8 cellular contexts compared by ENCODE assay signal in genomic region chr19:10096615-10096963, GRCh38. TPM values are rescaled to one million over a fixed set of nuclear protein-coding genes. Genes with fewer than 3 reads are reported as not detected.
DNase-seq lines count a peak whose midpoint lies in the region; ATAC-seq and TF ChIP-seq lines count a peak whose summit lies in the region.

No MANE protein-coding gene starts in this region.

- H3K36me3 ChIP-seq in IMR-90 (ENCODE audit: control insufficient read depth, insufficient read depth, low read length), result peaks cover 12% of the 10 kb centered on the region; the same call in 1 of the 2 replicates

- dilution Hi-C loops in IMR-90 (cut with HindIII; ENCODE audit: low sequenced_read_pairs, unreplicated experiment), result no loop called here

- H3K27me3 ChIP-seq in IMR-90 (ENCODE audit: control insufficient read depth, insufficient read depth, low read length), result no peaks in the 10 kb centered on the region

- no peak overlapping the region for H3K18ac ChIP-seq in IMR-90 (ENCODE audit: low read depth, low read length)

- peak overlapping the region; percentile 90 for H3K4me2 ChIP-seq in IMR-90 (ENCODE audit: low read depth, low read length)

- peak overlapping the region; percentile 86 for H3K14ac ChIP-seq in IMR-90 (replicated peaks; ENCODE audit: low read depth, low read length)

- no peaks in the 10 kb centered on the region for H3K9me1 ChIP-seq in IMR-90 (ENCODE audit: insufficient read depth, low read length)

- WGBS in IMR-90 (ENCODE audit: extremely low coverage in 2 of 2, insufficient read length in 1 of 2), 2 experiments, result 45% methylated on average over 15 of the region's 26 CpGs; no CpG with 5 or more reads in 1 of the 2 experiments

- H3K56ac ChIP-seq in IMR-90 (ENCODE audit: extremely low read depth, insufficient read depth, low read length), result no peak overlapping the region

- peak overlapping the region; percentile 84 for H3K9ac ChIP-seq in IMR-90 (ENCODE audit: low read depth, low read length)

- H4K5ac ChIP-seq in IMR-90 (ENCODE audit: low read depth, low read length), result peak overlapping the region; percentile 92

- peak overlapping the region; percentile 87; the same call in 1 of the 2 replicates for H4K91ac ChIP-seq in IMR-90 (ENCODE audit: insufficient read depth, low read depth, low read length)

- H2AK9ac ChIP-seq in IMR-90 (replicated peaks; ENCODE audit: low read depth, low read length, poor library complexity), result peak overlapping the region; percentile 98

- H3K4me3 Mint-ChIP-seq in naive thymus-derived CD8-positive, alpha-beta T cell, result peak overlapping the region in 9 of 10 donors; percentile 50 to 74 (median 59)

- TF ChIP-seq CTCF in C4-2B (conservative IDR thresholded peaks at IDR 0.05) (no peak), IMR-90 (conservative IDR thresholded peaks at IDR 0.05; ENCODE audit: low read depth, low read length) (no peak), coronary artery (IDR thresholded peaks at IDR 0.05) (no peak)

- peak overlapping the region; percentile 88 for H3K23ac ChIP-seq in IMR-90 (ENCODE audit: low read depth, low read length)

- peak overlapping the region in 8 of 10 donors; percentile 41 to 87 (median 80) for H3K27ac Mint-ChIP-seq in naive thymus-derived CD8-positive, alpha-beta T cell

- peaks cover 21 to 41% (median 36%) of the 10 kb centered on the region in 4 donors for H3K4me1 Mint-ChIP-seq in naive thymus-derived CD8-positive, alpha-beta T cell

- H3K79me1 ChIP-seq in IMR-90 (ENCODE audit: low read depth in 1 of 2, low read length in 2 of 2), result no peaks in the 10 kb centered on the region

- H3K4me3 ChIP-seq in IMR-90 (ENCODE audit: insufficient read depth, low read depth, low read length), result peak overlapping the region; percentile 55
- H3K4me3 ChIP-seq in coronary artery, result peak overlapping the region; percentile 83

- no peaks in the 10 kb centered on the region for H3K9me3 ChIP-seq in IMR-90 (ENCODE audit: control insufficient read depth, insufficient read depth, low read length)

- no peaks in the 10 kb centered on the region for H3K9me3 Mint-ChIP-seq in naive thymus-derived CD8-positive, alpha-beta T cell

- H2BK5ac ChIP-seq in IMR-90 (ENCODE audit: low read depth, low read length, poor library complexity, severe bottlenecking), result peak overlapping the region; percentile 88

- peaks cover 5 to 17% (median 9%) of the 10 kb centered on the region in 3 donors for H3K36me3 Mint-ChIP-seq in naive thymus-derived CD8-positive, alpha-beta T cell

- no TSS peak for BruUV-seq in IMR-90 (replicated peaks; lab: Mats Ljungman, UMichigan)

- H3K4me1 ChIP-seq in IMR-90 (ENCODE audit: control insufficient read depth, insufficient read depth, low read length), result peaks cover 4% of the 10 kb centered on the region

- H2BK120ac ChIP-seq in IMR-90 (ENCODE audit: low read depth, low read length), result peak overlapping the region; percentile 77; the same call in 1 of the 2 replicates

- no peaks in the 10 kb centered on the region for H3K27me3 Mint-ChIP-seq in naive thymus-derived CD8-positive, alpha-beta T cell

- H2AFZ ChIP-seq in IMR-90 (replicated peaks; ENCODE audit: low read length, poor library complexity), result peak overlapping the region; percentile 100

- peak overlapping the region; percentile 98 to 100 for H4K8ac ChIP-seq in IMR-90 (ENCODE audit: low read depth in 2 of 2, low read length in 2 of 2)

- peak overlapping the region; percentile 94 for H2AK5ac ChIP-seq in IMR-90 (ENCODE audit: low read depth, low read length)

- TF ChIP-seq RAD21 in IMR-90 (IDR thresholded peaks at IDR 0.05; ENCODE audit: low read length), result no peak

- no peak for DNase-seq in IMR-90
- peak; percentile 74 for DNase-seq in coronary artery (ENCODE audit: low spot score)
- DNase-seq in naive thymus-derived CD8-positive, alpha-beta T cell, result no peak
- no peak for DNase-seq in AG08395 (ENCODE audit: low spot score)
- DNase-seq in DMS114 treated with DMSO at 0.1 percent for 48 hours (lab: John Stamatoyannopoulos, UW; ENCODE audit: unreplicated experiment), result no peak
- no peak for DNase-seq in stimulated activated CD4-positive, alpha-beta T cell treated with anti-CD3 and anti-CD28 coated beads, Interleukin-4, amount 100 ng/mL, for 1 hour

- H2BK15ac ChIP-seq in IMR-90 (ENCODE audit: low read depth, low read length), result no peak overlapping the region

- TF ChIP-seq POLR2A in IMR-90 (IDR thresholded peaks at IDR 0.05; ENCODE audit: low read depth, low read length), result no peak

- ATAC-seq in IMR-90 (ENCODE audit: low read depth) (no peak), HG03139 (IDR thresholded peaks at IDR 0.05; ENCODE audit: unreplicated experiment) (no peak)
- no peak for ATAC-seq in naive thymus-derived CD8-positive, alpha-beta T cell

- H4K20me1 ChIP-seq in IMR-90 (ENCODE audit: insufficient read depth, low read length), result no peaks in the 10 kb centered on the region

- H3K4ac ChIP-seq in IMR-90 (ENCODE audit: low read depth, low read length), result peak overlapping the region; percentile 96

- H2BK20ac ChIP-seq in IMR-90 (ENCODE audit: low read depth, low read length), result no peak overlapping the region

- CTCF ChIA-PET in IMR-90 (lab: Yijun Ruan, JAX), result no interaction called here

- H3K27ac ChIP-seq in C4-2B (peak overlapping the region; percentile 78), IMR-90 (ENCODE audit: insufficient read depth, low read length) (peak overlapping the region; percentile 79), coronary artery (peak overlapping the region; percentile 39 to 83)

- POLR2A ChIA-PET in IMR-90 (lab: Charles Lee; ENCODE audit: unreplicated experiment), result interaction anchor here (1.0 kb wide), 1 partner anchor 110 kb away, joined by 3 read pairs; no protein-coding TSS in a partner anchor
- POLR2A ChIA-PET in naive thymus-derived CD8-positive, alpha-beta T cell (lab: Charles Lee), result interaction anchor here (0.7 to 6.0 kb wide), 13 partner anchors 10 to 330 kb away, joined by 3 to 103 read pairs (median 4); partner anchors contain the start of genes DNMT1, EIF3G, P2RY11 and PPAN

- intact Hi-C loops in IMR-90 (cut with micrococcal nuclease), result loop anchor here (5.0 kb wide), 1 partner anchor 164 kb away; no protein-coding TSS in a partner anchor

- in situ Hi-C loops in IMR-90 (cut with MboI; ENCODE audit: low sequenced_read_pairs), result no loop called here

TF ChIP-seq in IMR-90, 13 proteins besides CTCF, POLR2A, EP300 and RAD21:
- TF ChIP-seq ELK1 (IDR thresholded peaks at IDR 0.05; ENCODE audit: borderline replicate concordance, low read depth, low read length), result no peak
- no peak for TF ChIP-seq CHD1 (IDR thresholded peaks at IDR 0.05; ENCODE audit: low read depth, low read length)
- 0 out of 2 replicates have a peak, but pooled peaks have one; percentile 20 for TF ChIP-seq MAFK (IDR thresholded peaks at IDR 0.05; ENCODE audit: low read depth, low read length)

RNA-seq across cellular contexts. Expression of gene ANGPTL6, which starts 5.9 kb away (rescaled TPM):
- total RNA-seq in IMR-90 (2012; rRNA removed), result not detected in 2 replicates
- polyA plus RNA-seq in IMR-90 (2012; rRNA removed), result 0.17 and 0.21 TPM in 2 replicates
- polyA plus RNA-seq in IMR-90 (2012; cell fraction: cytosol; rRNA removed), result 0.29 and 0.62 TPM in 2 replicates
- 0.86 and 1.6 TPM in 2 replicates for polyA plus RNA-seq in IMR-90 (2012; cell fraction: nucleus; rRNA removed; ENCODE audit: low replicate concordance)
- total RNA-seq in naive thymus-derived CD8-positive, alpha-beta T cell, result 1 to 10 TPM; 1.3 to 1.8 TPM
- polyA plus RNA-seq in naive thymus-derived CD8-positive, alpha-beta T cell, result under 1 TPM; 0.54 to 0.82 (median 0.65) TPM

RNA-seq across cellular contexts. Expression of gene PPAN, which starts 9.6 kb away (rescaled TPM):
- total RNA-seq in IMR-90 (2012; rRNA removed), result 24.0 and 30.3 TPM in 2 replicates
- 38.2 and 41.6 TPM in 2 replicates for polyA plus RNA-seq in IMR-90 (2012; rRNA removed)
- polyA plus RNA-seq in IMR-90 (2012; cell fraction: cytosol; rRNA removed), result 29.2 and 34.9 TPM in 2 replicates
- 125 and 180 TPM in 2 replicates for polyA plus RNA-seq in IMR-90 (2012; cell fraction: nucleus; rRNA removed; ENCODE audit: low replicate concordance)
- 100 to 1,000 TPM; 109 to 122 TPM for total RNA-seq in naive thymus-derived CD8-positive, alpha-beta T cell
- polyA plus RNA-seq in naive thymus-derived CD8-positive, alpha-beta T cell, result 10 to 100 TPM; 15.7 to 42.7 (median 25.8) TPM

RNA-seq across cellular contexts. Expression of gene SHFL, which starts 10.5 kb away (rescaled TPM):
- total RNA-seq in IMR-90 (2012; rRNA removed), result 9.0 and 10.0 TPM in 2 replicates
- 32.1 and 34.3 TPM in 2 replicates for polyA plus RNA-seq in IMR-90 (2012; rRNA removed)
- polyA plus RNA-seq in IMR-90 (2012; cell fraction: cytosol; rRNA removed), result 21.2 and 37.5 TPM in 2 replicates
- 205 and 249 TPM in 2 replicates for polyA plus RNA-seq in IMR-90 (2012; cell fraction: nucleus; rRNA removed; ENCODE audit: low replicate concordance)
- total RNA-seq in naive thymus-derived CD8-positive, alpha-beta T cell, result 100 to 1,000 TPM; 109 to 113 TPM
- 10 to 100 TPM; 32.0 to 51.3 (median 34.6) TPM for polyA plus RNA-seq in naive thymus-derived CD8-positive, alpha-beta T cell

RNA-seq across cellular contexts. Expression of gene P2RY11, which starts 14.9 kb away (rescaled TPM):
- 0.54 and 0.56 TPM in 2 replicates for total RNA-seq in IMR-90 (2012; rRNA removed)
- polyA plus RNA-seq in IMR-90 (2012; rRNA removed), result 4.5 and 6.6 TPM in 2 replicates
- 1.3 and 3.6 TPM in 2 replicates for polyA plus RNA-seq in IMR-90 (2012; cell fraction: cytosol; rRNA removed)
- polyA plus RNA-seq in IMR-90 (2012; cell fraction: nucleus; rRNA removed; ENCODE audit: low replicate concordance), result 30.7 and 82.4 TPM in 2 replicates
- total RNA-seq in naive thymus-derived CD8-positive, alpha-beta T cell, result 10 to 100 TPM; 61.4 to 68.0 TPM
- polyA plus RNA-seq in naive thymus-derived CD8-positive, alpha-beta T cell, result 1 to 10 TPM; 2.2 to 4.2 (median 2.9) TPM

RNA-seq across cellular contexts. Expression of gene EIF3G, which starts 23.1 kb away (rescaled TPM):
- 209 and 278 TPM in 2 replicates for total RNA-seq in IMR-90 (2012; rRNA removed)
- polyA plus RNA-seq in IMR-90 (2012; rRNA removed), result 235 and 243 TPM in 2 replicates
- polyA plus RNA-seq in IMR-90 (2012; cell fraction: cytosol; rRNA removed), result 193 and 253 TPM in 2 replicates
- polyA plus RNA-seq in IMR-90 (2012; cell fraction: nucleus; rRNA removed; ENCODE audit: low replicate concordance), result 464 and 890 TPM in 2 replicates
- total RNA-seq in naive thymus-derived CD8-positive, alpha-beta T cell, result 100 to 1,000 TPM; 363 to 378 TPM
- 100 to 1,000 TPM; 226 to 282 (median 269) TPM for polyA plus RNA-seq in naive thymus-derived CD8-positive, alpha-beta T cell

Comparison
In these comparisons a context has a peak if more than half of its experiments do, and no peak if none do; other contexts are left out.
1. RNA of gene SHFL, which starts 10.5 kb away (total RNA-seq): 109 to 113 TPM in naive thymus-derived CD8-positive, alpha-beta T cell; 9.0 to 10.0 TPM in IMR-90; every median in the first group is over 10 times any median in the second.
2. Peak in every context shown above with its lines, with median percentiles within 50 percentile points of each other: H3K27ac ChIP-seq.